In the genomic region with DNA sequence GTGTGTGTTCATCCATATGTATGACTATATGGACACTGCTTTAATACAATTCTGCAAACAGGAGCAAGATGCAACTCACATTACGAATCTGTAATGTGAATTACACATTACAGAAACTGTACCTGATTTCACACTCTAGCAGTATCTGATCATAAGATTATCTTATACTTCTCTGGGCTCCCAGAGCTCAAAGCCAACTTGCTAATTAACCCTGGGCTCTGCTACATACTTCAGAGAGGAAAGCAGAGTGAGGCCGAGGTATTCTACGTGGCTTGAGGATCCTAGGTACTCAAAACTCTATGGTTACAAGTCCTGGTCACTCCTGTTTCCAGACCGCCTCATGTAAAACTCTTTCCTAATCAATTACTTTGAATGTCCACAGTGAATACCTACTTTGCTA, we compare ENCODE assay signal across 19 cellular contexts.
DNase-seq lines count a peak whose midpoint lies in the region; ATAC-seq lines count a peak whose summit lies in the region.
"Had no signal": no experiment of that assay in that cellular context is flagged by ENCODE, and none has a peak within 500 bp of the region (broad histone marks: within the 10 kb centered on the region; RNA-seq: fewer than 3 reads in every experiment).

No MANE protein-coding gene starts in this region.

- peaks cover 82% of the 10 kb centered on the region for H3K4me1 Mint-ChIP-seq in activated naive CD4-positive, alpha-beta T cell treated with anti-CD3 and anti-CD28 coated beads, Interleukin-2, amount 50 U/mL, for 24 hours
- H3K4me1 Mint-ChIP-seq in T-helper 2 cell treated with Interferon-gamma antibody and Interleukin-4, amounts not matched to agents 5 μg/mL and 100 μg/mL, for 36 hours (ENCODE audit: low read depth), result peaks cover 61% of the 10 kb centered on the region
- peaks cover 37% of the 10 kb centered on the region for H3K4me1 Mint-ChIP-seq in activated naive CD8-positive, alpha-beta T cell treated with anti-CD3 and anti-CD28 coated beads, Interleukin-2, amount 10 ng/mL, durations not matched to agents 7 days and 5 days

- H3K27ac Mint-ChIP-seq in activated naive CD4-positive, alpha-beta T cell treated with anti-CD3 and anti-CD28 coated beads, Interleukin-2, amount 50 U/mL, for 24 hours, result peak overlapping the region; percentile 98
- H3K27ac Mint-ChIP-seq in T-helper 2 cell treated with Interferon-gamma antibody and Interleukin-4, amounts not matched to agents 5 μg/mL and 100 μg/mL, for 36 hours, result peak overlapping the region; percentile 87
- peak overlapping the region; percentile 56 for H3K27ac Mint-ChIP-seq in activated naive CD8-positive, alpha-beta T cell treated with anti-CD3 and anti-CD28 coated beads, Interleukin-2, amount 10 ng/mL, durations not matched to agents 7 days and 5 days
- H3K27ac Mint-ChIP-seq: nephron progenitor cell, type B pancreatic cell had no signal

- peak overlapping the region; percentile 84 for H3K4me3 Mint-ChIP-seq in activated naive CD4-positive, alpha-beta T cell treated with anti-CD3 and anti-CD28 coated beads, Interleukin-2, amount 50 U/mL, for 24 hours
- H3K4me3 Mint-ChIP-seq in T-helper 2 cell treated with Interferon-gamma antibody and Interleukin-4, amounts not matched to agents 5 μg/mL and 100 μg/mL, for 36 hours, result peak overlapping the region; percentile 83
- no peak overlapping the region for H3K4me3 Mint-ChIP-seq in activated naive CD8-positive, alpha-beta T cell treated with anti-CD3 and anti-CD28 coated beads, Interleukin-2, amount 10 ng/mL, durations not matched to agents 7 days and 5 days
- H3K4me3 Mint-ChIP-seq: nephron progenitor cell, type B pancreatic cell had no signal

- DNase-seq in activated naive CD4-positive, alpha-beta T cell treated with Interleukin-2 at 50 U/mL for 16 hours, result no peak
- no peak for DNase-seq in T-helper 2 cell treated with Interferon-gamma antibody and Interleukin-4, amounts not matched to agents 5 μg/mL and 100 μg/mL, for 36 hours (ENCODE audit: low spot score)
- no peak for DNase-seq in activated naive CD8-positive, alpha-beta T cell treated with anti-CD3 and anti-CD28 coated beads, Interleukin-2, amount 10 ng/mL, durations not matched to agents 7 days and 5 days
- DNase-seq in NCI-H526 (lab: John Stamatoyannopoulos, UW) (no peak), DMS79 treated with DMSO at 0.1 percent for 48 hours (lab: John Stamatoyannopoulos, UW) (no peak), NCI-H2227 treated with DMSO at 0.1 percent for 48 hours (lab: John Stamatoyannopoulos, UW) (no peak)
- DNase-seq: central memory CD4-positive, alpha-beta T cell; dermis blood vessel endothelial cell; gastrocnemius medialis; lower lobe of right lung; mucosa of descending colon; MV-4-11; NCI-H446 treated with DMSO at 0.1 percent for 48 hours; nephron progenitor cell; retina; RPMI8226; stimulated activated CD4-positive, alpha-beta T cell treated with anti-CD3 and anti-CD28 coated beads, Interleukin-2, amount 100 ng/mL, for 24 hours had no signal

- no peak for ATAC-seq in activated naive CD8-positive, alpha-beta T cell treated with anti-CD3 and anti-CD28 coated beads, Interleukin-2, amount 10 ng/mL, durations not matched to agents 7 days and 5 days (ENCODE audit: low read depth)
- ATAC-seq: gastrocnemius medialis, lower lobe of right lung had no signal

- H3K36me3 Mint-ChIP-seq in activated naive CD4-positive, alpha-beta T cell treated with anti-CD3 and anti-CD28 coated beads, Interleukin-2, amount 50 U/mL, for 24 hours, result peaks cover 32% of the 10 kb centered on the region
- peaks cover 24% of the 10 kb centered on the region for H3K36me3 Mint-ChIP-seq in T-helper 2 cell treated with Interferon-gamma antibody and Interleukin-4, amounts not matched to agents 5 μg/mL and 100 μg/mL, for 36 hours (ENCODE audit: low read depth)
- H3K36me3 Mint-ChIP-seq in activated naive CD8-positive, alpha-beta T cell treated with anti-CD3 and anti-CD28 coated beads, Interleukin-2, amount 10 ng/mL, durations not matched to agents 7 days and 5 days, result peaks cover 6% of the 10 kb centered on the region

- H3K9me3 Mint-ChIP-seq in activated naive CD4-positive, alpha-beta T cell treated with anti-CD3 and anti-CD28 coated beads, Interleukin-2, amount 50 U/mL, for 24 hours, result no peaks in the 10 kb centered on the region
- no peaks in the 10 kb centered on the region for H3K9me3 Mint-ChIP-seq in T-helper 2 cell treated with Interferon-gamma antibody and Interleukin-4, amounts not matched to agents 5 μg/mL and 100 μg/mL, for 36 hours
- no peaks in the 10 kb centered on the region for H3K9me3 Mint-ChIP-seq in activated naive CD8-positive, alpha-beta T cell treated with anti-CD3 and anti-CD28 coated beads, Interleukin-2, amount 10 ng/mL, durations not matched to agents 7 days and 5 days
- H3K9me3 Mint-ChIP-seq: nephron progenitor cell, type B pancreatic cell had no signal

- POLR2A ChIA-PET in activated naive CD8-positive, alpha-beta T cell treated with anti-CD3 and anti-CD28 coated beads, Interleukin-2, amount 10 ng/mL, durations not matched to agents 7 days and 5 days (lab: Charles Lee), result interaction anchor here (1.0 to 1.2 kb wide), 3 partner anchors 21 to 371 kb away, joined by 3 read pairs; no protein-coding TSS in a partner anchor

- no peaks in the 10 kb centered on the region for H3K27me3 Mint-ChIP-seq in activated naive CD4-positive, alpha-beta T cell treated with anti-CD3 and anti-CD28 coated beads, Interleukin-2, amount 50 U/mL, for 24 hours
- H3K27me3 Mint-ChIP-seq in T-helper 2 cell treated with Interferon-gamma antibody and Interleukin-4, amounts not matched to agents 5 μg/mL and 100 μg/mL, for 36 hours (ENCODE audit: low read depth), result no peaks in the 10 kb centered on the region
- H3K27me3 Mint-ChIP-seq in activated naive CD8-positive, alpha-beta T cell treated with anti-CD3 and anti-CD28 coated beads, Interleukin-2, amount 10 ng/mL, durations not matched to agents 7 days and 5 days, result no peaks in the 10 kb centered on the region
- H3K27me3 Mint-ChIP-seq: type B pancreatic cell had no signal
